Comparison of ENCODE assay signal across 23 cellular contexts in genomic region chr1:219875860-219876259, GRCh38. TPM values are rescaled to one million over a fixed set of nuclear protein-coding genes. Genes with fewer than 3 reads are reported as not detected.
DNase-seq lines count a peak whose midpoint lies in the region; ATAC-seq and TF ChIP-seq lines count a peak whose summit lies in the region.
"Had no signal": no experiment of that assay in that cellular context is flagged by ENCODE, and none has a peak within 500 bp of the region (broad histone marks: within the 10 kb centered on the region; RNA-seq: fewer than 3 reads in every experiment).

No MANE protein-coding gene starts in this region.

- no peak overlapping the region for H3K27ac Mint-ChIP-seq in CD4-positive, alpha-beta T cell
- H3K27ac Mint-ChIP-seq: CD14-positive monocyte; CD4-positive, alpha-beta memory T cell; HFFc6 had no signal

- H3K9me3 ChIP-seq in Peyer's patch (no peaks in the 10 kb centered on the region), colonic mucosa (no peaks in the 10 kb centered on the region), mucosa of descending colon (no peaks in the 10 kb centered on the region)
- no peaks in the 10 kb centered on the region for H3K9me3 ChIP-seq in CD4-positive, alpha-beta T cell (ENCODE audit: control insufficient read depth, low read length)
- H3K9me3 ChIP-seq: A549; BE2C; BLaER1 treated with 17β-estradiol and CSF1 and Interleukin-3, amounts not matched to agents 10 nM and 100 nM; HAP-1 had no signal

- H3K36me3 ChIP-seq in Peyer's patch (no peaks in the 10 kb centered on the region), colonic mucosa (no peaks in the 10 kb centered on the region), mucosa of descending colon (ENCODE audit: low read depth) (no peaks in the 10 kb centered on the region)
- H3K36me3 ChIP-seq: BE2C; BLaER1 treated with 17β-estradiol and CSF1 and Interleukin-3, amounts not matched to agents 10 nM and 100 nM; HAP-1 had no signal

- no peak overlapping the region for H3K4me3 Mint-ChIP-seq in CD4-positive, alpha-beta T cell
- H3K4me3 Mint-ChIP-seq: CD14-positive monocyte; CD4-positive, alpha-beta memory T cell; HFFc6 had no signal

- H3K4me1 ChIP-seq in Peyer's patch (peaks cover 0 to 6% (median 0%) of the 10 kb centered on the region in 4 donors), colonic mucosa (no peaks in the 10 kb centered on the region), mucosa of descending colon (ENCODE audit: low read depth) (no peaks in the 10 kb centered on the region)
- H3K4me1 ChIP-seq: A549; BE2C; BLaER1 treated with 17β-estradiol and CSF1 and Interleukin-3, amounts not matched to agents 10 nM and 100 nM had no signal

- ATAC-seq in mucosa of descending colon (peak; percentile 91), HG02571 (IDR thresholded peaks at IDR 0.05; ENCODE audit: unreplicated experiment) (no peak)
- ATAC-seq in CD4-positive, alpha-beta T cell (ENCODE audit: poor library complexity), result no peak

- no peak for TF ChIP-seq POLR2A in Peyer's patch (IDR thresholded peaks at IDR 0.05)

- CTCF ChIA-PET in CD4-positive, alpha-beta T cell (lab: Charles Lee), result no interaction called here

- H3K27ac ChIP-seq in Peyer's patch, result no peak overlapping the region
- H3K27ac ChIP-seq in colonic mucosa, result no peak overlapping the region
- H3K27ac ChIP-seq in CD4-positive, alpha-beta T cell (ENCODE audit: low read depth, low read length), result no peak overlapping the region
- H3K27ac ChIP-seq: A549; BLaER1 treated with 17β-estradiol and CSF1 and Interleukin-3, amounts not matched to agents 10 nM and 100 nM had no signal

- intact Hi-C loops in colonic mucosa (cut with DNase I), result no loop called here
- intact Hi-C loops in mucosa of descending colon (cut with DNase I, micrococcal nuclease), result no loop called here
- intact Hi-C loops in CD4-positive, alpha-beta T cell (cut with DNase I, micrococcal nuclease), result no loop called here

- H3K27me3 ChIP-seq in Peyer's patch (no peaks in the 10 kb centered on the region), colonic mucosa (peaks cover 4% of the 10 kb centered on the region)
- H3K27me3 ChIP-seq in CD4-positive, alpha-beta T cell (ENCODE audit: control insufficient read depth, insufficient read depth, low read length), result peaks cover 4% of the 10 kb centered on the region
- H3K27me3 ChIP-seq: BLaER1 treated with 17β-estradiol and CSF1 and Interleukin-3, amounts not matched to agents 10 nM and 100 nM had no signal

- no peaks in the 10 kb centered on the region for H3K9me3 Mint-ChIP-seq in CD4-positive, alpha-beta T cell
- H3K9me3 Mint-ChIP-seq: CD14-positive monocyte had no signal

- H3K4me1 Mint-ChIP-seq in CD4-positive, alpha-beta T cell (ENCODE audit: low read depth), result no peaks in the 10 kb centered on the region
- H3K4me1 Mint-ChIP-seq: CD14-positive monocyte; CD4-positive, alpha-beta memory T cell had no signal

- POLR2A ChIA-PET in CD4-positive, alpha-beta T cell (lab: Charles Lee), result no interaction called here

- peak in 2 of 3 donors; percentile 59 to 78 for DNase-seq in Peyer's patch
- DNase-seq in colonic mucosa, result peak; percentile 46
- DNase-seq in mucosa of descending colon, result peak; percentile 28 to 48 (median 33)
- no peak for DNase-seq in CD4-positive, alpha-beta T cell
- DNase-seq in activated CD4-positive, alpha-beta T cell treated with anti-CD3 and anti-CD28 coated beads, Interleukin-2, amount 50 U/mL, for 4 hours, result no peak
- DNase-seq: 8988T; ACHN; AML-193; BE2C; Calu3; CD4-positive, alpha-beta memory T cell; COR-L47; DMS79 treated with DMSO at 0.1 percent for 48 hours; GF-D8; GOT3; HFFc6 had no signal

- H3K4me3 ChIP-seq in Peyer's patch (no peak overlapping the region), colonic mucosa (no peak overlapping the region), mucosa of descending colon (no peak overlapping the region)
- H3K4me3 ChIP-seq: A549; BLaER1 treated with 17β-estradiol and CSF1 and Interleukin-3, amounts not matched to agents 10 nM and 100 nM; HAP-1 had no signal

- TF ChIP-seq CTCF in Peyer's patch (IDR thresholded peaks at IDR 0.05), result no peak
- no peak for TF ChIP-seq CTCF in colonic mucosa (IDR thresholded peaks at IDR 0.05)
- TF ChIP-seq CTCF in mucosa of descending colon (IDR thresholded peaks at IDR 0.05), result no peak
- TF ChIP-seq CTCF in CD4-positive, alpha-beta T cell (IDR thresholded peaks at IDR 0.05), result no peak

- H3K36me3 Mint-ChIP-seq in CD4-positive, alpha-beta T cell (ENCODE audit: low read depth), result no peaks in the 10 kb centered on the region
- H3K36me3 Mint-ChIP-seq: CD14-positive monocyte; CD4-positive, alpha-beta memory T cell had no signal

- peaks cover 8% of the 10 kb centered on the region for H3K27me3 Mint-ChIP-seq in CD4-positive, alpha-beta T cell

- no peak overlapping the region for H3K9ac ChIP-seq in colonic mucosa (ENCODE audit: low read depth in 2 of 2, low read length in 2 of 2)
- H3K9ac ChIP-seq: BLaER1 treated with 17β-estradiol and CSF1 and Interleukin-3, amounts not matched to agents 10 nM and 100 nM had no signal

RNA-seq across cellular contexts. Expression of gene SLC30A10, which starts 52.5 kb away (rescaled TPM):
- total RNA-seq in Peyer's patch (10 to 100 TPM in 3 of 4 donors, 1 to 10 TPM in 1; 2.5 to 31.9 (median 16.2) TPM), colonic mucosa (10 to 100 TPM; 10.5 to 32.3 TPM), mucosa of descending colon (10 to 100 TPM; 11.3 to 38.0 (median 34.3) TPM)
- total RNA-seq in CD4-positive, alpha-beta T cell, result not detected
- total RNA-seq: Calu3; CD4-positive, alpha-beta memory T cell; Daoy; G401; HFFc6 had no signal

Comparison
In these comparisons a context has a peak if more than half of its experiments do, and no peak if none do; other contexts are left out.
1. DNase-seq: peak in Peyer's patch (2 of 3), colonic mucosa (single experiment) and mucosa of descending colon (3 of 3); none in CD4-positive, alpha-beta T cell (0 of 10) and activated CD4-positive, alpha-beta T cell treated with anti-CD3 and anti-CD28 coated beads, Interleukin-2, amount 50 U/mL, for 4 hours (0 of 2).